In the genomic region with DNA sequence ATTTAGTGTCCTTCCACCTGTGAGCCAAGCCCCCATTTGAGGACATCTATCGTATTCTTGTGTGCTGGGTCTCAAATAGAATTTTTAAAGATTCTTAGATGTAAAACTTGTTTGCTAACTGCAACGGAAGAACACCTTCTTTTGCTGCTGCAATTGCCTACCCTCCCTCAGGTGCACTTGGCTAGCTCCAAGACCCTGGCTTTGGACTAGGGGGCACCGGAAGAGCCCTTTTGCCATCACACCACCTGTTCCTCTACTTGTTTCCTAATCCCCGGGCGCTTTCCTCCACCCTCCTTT, we compare ENCODE assay signal across 2 cellular contexts.
TF ChIP-seq lines count a peak whose summit lies in the region.

No MANE protein-coding gene starts in this region.

TF ChIP-seq in A549, 52 proteins besides CTCF, POLR2A, EP300 and RAD21 (continued from another document):
- TF ChIP-seq, protein P1, sequence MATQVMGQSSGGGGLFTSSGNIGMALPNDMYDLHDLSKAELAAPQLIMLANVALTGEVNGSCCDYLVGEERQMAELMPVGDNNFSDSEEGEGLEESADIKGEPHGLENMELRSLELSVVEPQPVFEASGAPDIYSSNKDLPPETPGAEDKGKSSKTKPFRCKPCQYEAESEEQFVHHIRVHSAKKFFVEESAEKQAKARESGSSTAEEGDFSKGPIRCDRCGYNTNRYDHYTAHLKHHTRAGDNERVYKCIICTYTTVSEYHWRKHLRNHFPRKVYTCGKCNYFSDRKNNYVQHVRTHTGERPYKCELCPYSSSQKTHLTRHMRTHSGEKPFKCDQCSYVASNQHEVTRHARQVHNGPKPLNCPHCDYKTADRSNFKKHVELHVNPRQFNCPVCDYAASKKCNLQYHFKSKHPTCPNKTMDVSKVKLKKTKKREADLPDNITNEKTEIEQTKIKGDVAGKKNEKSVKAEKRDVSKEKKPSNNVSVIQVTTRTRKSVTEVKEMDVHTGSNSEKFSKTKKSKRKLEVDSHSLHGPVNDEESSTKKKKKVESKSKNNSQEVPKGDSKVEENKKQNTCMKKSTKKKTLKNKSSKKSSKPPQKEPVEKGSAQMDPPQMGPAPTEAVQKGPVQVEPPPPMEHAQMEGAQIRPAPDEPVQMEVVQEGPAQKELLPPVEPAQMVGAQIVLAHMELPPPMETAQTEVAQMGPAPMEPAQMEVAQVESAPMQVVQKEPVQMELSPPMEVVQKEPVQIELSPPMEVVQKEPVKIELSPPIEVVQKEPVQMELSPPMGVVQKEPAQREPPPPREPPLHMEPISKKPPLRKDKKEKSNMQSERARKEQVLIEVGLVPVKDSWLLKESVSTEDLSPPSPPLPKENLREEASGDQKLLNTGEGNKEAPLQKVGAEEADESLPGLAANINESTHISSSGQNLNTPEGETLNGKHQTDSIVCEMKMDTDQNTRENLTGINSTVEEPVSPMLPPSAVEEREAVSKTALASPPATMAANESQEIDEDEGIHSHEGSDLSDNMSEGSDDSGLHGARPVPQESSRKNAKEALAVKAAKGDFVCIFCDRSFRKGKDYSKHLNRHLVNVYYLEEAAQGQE (IDR thresholded peaks at IDR 0.05) = no peak
- no peak for TF ChIP-seq BHLHE40 (IDR thresholded peaks at IDR 0.05; ENCODE audit: low read depth, low read length)
- no peak for TF ChIP-seq HEYL (CRISPR knock-in tag; IDR thresholded peaks at IDR 0.05)
- no peak for TF ChIP-seq ZSCAN20 (CRISPR knock-in tag; IDR thresholded peaks at IDR 0.05)
- TF ChIP-seq USF2 (IDR thresholded peaks at IDR 0.05) = no peak
- no peak for TF ChIP-seq HOXB5 (CRISPR knock-in tag; IDR thresholded peaks at IDR 0.05)
- no peak for TF ChIP-seq HOXA7 (CRISPR knock-in tag; IDR thresholded peaks at IDR 0.05)

TF ChIP-seq in HCT116, 20 proteins besides CTCF, POLR2A, EP300 and RAD21 (continued from another document):
- TF ChIP-seq, protein P2, sequence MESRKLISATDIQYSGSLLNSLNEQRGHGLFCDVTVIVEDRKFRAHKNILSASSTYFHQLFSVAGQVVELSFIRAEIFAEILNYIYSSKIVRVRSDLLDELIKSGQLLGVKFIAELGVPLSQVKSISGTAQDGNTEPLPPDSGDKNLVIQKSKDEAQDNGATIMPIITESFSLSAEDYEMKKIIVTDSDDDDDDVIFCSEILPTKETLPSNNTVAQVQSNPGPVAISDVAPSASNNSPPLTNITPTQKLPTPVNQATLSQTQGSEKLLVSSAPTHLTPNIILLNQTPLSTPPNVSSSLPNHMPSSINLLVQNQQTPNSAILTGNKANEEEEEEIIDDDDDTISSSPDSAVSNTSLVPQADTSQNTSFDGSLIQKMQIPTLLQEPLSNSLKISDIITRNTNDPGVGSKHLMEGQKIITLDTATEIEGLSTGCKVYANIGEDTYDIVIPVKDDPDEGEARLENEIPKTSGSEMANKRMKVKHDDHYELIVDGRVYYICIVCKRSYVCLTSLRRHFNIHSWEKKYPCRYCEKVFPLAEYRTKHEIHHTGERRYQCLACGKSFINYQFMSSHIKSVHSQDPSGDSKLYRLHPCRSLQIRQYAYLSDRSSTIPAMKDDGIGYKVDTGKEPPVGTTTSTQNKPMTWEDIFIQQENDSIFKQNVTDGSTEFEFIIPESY (IDR thresholded peaks at IDR 0.05; ENCODE audit: extremely low read depth, insufficient replicate concordance, low read length) = no peak
- TF ChIP-seq FOSL1 (IDR thresholded peaks at IDR 0.05; ENCODE audit: low read depth) = no peak
- no peak for TF ChIP-seq EZH2phosphoT487 (IDR thresholded peaks at IDR 0.05; ENCODE audit: borderline replicate concordance)
- no peak for TF ChIP-seq CEBPB (IDR thresholded peaks at IDR 0.05; ENCODE audit: low read depth)
- TF ChIP-seq ZFX (IDR thresholded peaks at IDR 0.05) = no peak
